17 cellular contexts compared by ENCODE assay signal in the genomic region with DNA sequence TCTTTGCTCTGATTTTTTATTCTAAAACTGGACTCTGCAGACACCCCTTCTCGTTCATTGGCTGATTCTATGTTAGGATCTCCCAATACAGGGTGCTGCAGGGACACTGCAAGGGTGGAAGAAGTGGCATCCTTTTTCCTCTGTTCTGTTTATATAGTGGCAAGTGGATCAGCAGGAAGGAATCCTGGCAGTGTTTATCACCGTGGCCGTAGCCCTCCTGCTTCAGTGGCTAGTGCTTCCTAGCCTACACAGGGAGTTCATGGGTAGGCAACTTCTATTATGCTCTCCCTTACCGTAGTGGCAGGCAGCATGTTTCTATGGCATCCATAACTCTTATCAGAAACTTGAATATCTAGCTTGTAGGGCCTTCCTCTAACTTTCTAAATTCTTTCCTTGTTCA.
"Had no signal": no experiment of that assay in that cellular context is flagged by ENCODE, and none has a peak within 500 bp of the region (broad histone marks: within the 10 kb centered on the region; RNA-seq: fewer than 3 reads in every experiment).

No MANE protein-coding gene starts in this region.

- H3K4me1 ChIP-seq: thyroid gland, uterus had no signal

- DNase-seq: cortex of kidney; dorsolateral prefrontal cortex; effector CD8-positive, alpha-beta T cell; glutamatergic neuron; islet precursor cell; mammary epithelial cell; mucosa of descending colon; naive thymus-derived CD8-positive, alpha-beta T cell; psoas muscle; retina; stimulated activated CD4-positive, alpha-beta T cell treated with anti-CD3 and anti-CD28 coated beads, Interleukin-2, amount 100 ng/mL, for 48 hours; stimulated activated naive CD4-positive, alpha-beta T cell treated with Interleukin-2 at 50 U/mL for 16 hours; thyroid gland; uterus had no signal

- H3K9me3 ChIP-seq: gastroesophageal sphincter, mucosa of descending colon, psoas muscle, suprapubic skin, thyroid gland, uterus had no signal

- H3K9me3 Mint-ChIP-seq: naive thymus-derived CD8-positive, alpha-beta T cell; type B pancreatic cell had no signal

- H3K27me3 ChIP-seq: dorsolateral prefrontal cortex, suprapubic skin, thyroid gland, uterus had no signal

- H3K27me3 Mint-ChIP-seq: type B pancreatic cell had no signal

- H3K27ac ChIP-seq: dorsolateral prefrontal cortex, gastroesophageal sphincter, psoas muscle, suprapubic skin, thyroid gland, uterus had no signal

- H3K4me3 ChIP-seq: dorsolateral prefrontal cortex, gastroesophageal sphincter, mucosa of descending colon, psoas muscle, suprapubic skin, thyroid gland, uterus had no signal

- H3K36me3 ChIP-seq: gastroesophageal sphincter, suprapubic skin, thyroid gland, uterus had no signal

- H3K27ac Mint-ChIP-seq: naive thymus-derived CD8-positive, alpha-beta T cell; type B pancreatic cell had no signal

- H3K4me3 Mint-ChIP-seq: naive thymus-derived CD8-positive, alpha-beta T cell; type B pancreatic cell had no signal

- H3K36me3 Mint-ChIP-seq: naive thymus-derived CD8-positive, alpha-beta T cell; type B pancreatic cell had no signal
